ENCODE assay signal across 14 cellular contexts in the genomic region with DNA sequence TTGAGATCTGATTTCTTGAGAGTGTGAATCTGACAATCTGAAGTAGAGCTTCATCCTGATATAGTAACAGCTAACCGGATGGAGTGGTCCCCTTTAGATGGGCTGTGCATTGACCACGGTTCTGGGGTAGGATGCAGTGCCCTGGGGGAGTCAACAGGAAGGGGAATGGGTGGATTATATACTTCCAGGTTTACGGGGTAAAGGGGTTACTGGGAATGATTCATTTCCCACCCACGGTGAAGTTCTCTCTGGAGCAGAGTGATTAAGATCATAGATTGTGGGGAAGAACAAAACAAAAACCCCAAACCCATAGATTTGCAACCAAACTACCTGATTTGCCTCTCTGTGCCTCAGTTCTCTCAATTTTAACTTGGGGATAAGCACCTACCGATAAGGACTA. TPM values are rescaled to one million over a fixed set of nuclear protein-coding genes. Genes with fewer than 3 reads are reported as not detected.
A peak's percentile ranks its signal among the peaks of the same experiment; 100 is the strongest.
DNase-seq lines count a peak whose midpoint lies in the region; ATAC-seq and TF ChIP-seq lines count a peak whose summit lies in the region.
"Had no signal": no experiment of that assay in that cellular context is flagged by ENCODE, and none has a peak within 500 bp of the region (broad histone marks: within the 10 kb centered on the region; RNA-seq: fewer than 3 reads in every experiment).

No MANE protein-coding gene starts in this region.

- H3K4me3 ChIP-seq in fibroblast of mammary gland (ENCODE audit: control insufficient read depth, low read depth, low read length) = no peak overlapping the region

- H3K4me1 Mint-ChIP-seq in stimulated activated naive CD8-positive, alpha-beta T cell treated with anti-CD3 and anti-CD28 coated beads, Interleukin-15, Interleukin-2, amounts not matched to agents 100 ng/mL and 50 ng/mL, for 24 hours (ENCODE audit: low read depth) = peaks cover 45% of the 10 kb centered on the region
- H3K4me1 Mint-ChIP-seq in activated CD4-positive, alpha-beta memory T cell treated with anti-CD3 and anti-CD28 coated beads for 36 hours (ENCODE audit: low read depth) = peaks cover 33% of the 10 kb centered on the region
- peaks cover 11% of the 10 kb centered on the region for H3K4me1 Mint-ChIP-seq in type B pancreatic cell (ENCODE audit: unreplicated experiment)

- peak overlapping the region; percentile 63 for H3K27ac Mint-ChIP-seq in stimulated activated naive CD8-positive, alpha-beta T cell treated with anti-CD3 and anti-CD28 coated beads, Interleukin-15, Interleukin-2, amounts not matched to agents 100 ng/mL and 50 ng/mL, for 24 hours
- peak overlapping the region; percentile 57 for H3K27ac Mint-ChIP-seq in activated CD4-positive, alpha-beta memory T cell treated with anti-CD3 and anti-CD28 coated beads for 36 hours
- peak overlapping the region; percentile 58 for H3K27ac Mint-ChIP-seq in type B pancreatic cell

- in situ Hi-C loops in ACHN (cut with HindIII; ENCODE audit: low pct_ligation_motif_present, low pct_unique_long_range_greater_than_20kb, low sequenced_read_pairs) = no loop called here

- POLR2A ChIA-PET in activated CD4-positive, alpha-beta memory T cell treated with anti-CD3 and anti-CD28 coated beads for 36 hours (lab: Charles Lee) = no interaction called here

- peaks cover 38% of the 10 kb centered on the region for H3K36me3 Mint-ChIP-seq in stimulated activated naive CD8-positive, alpha-beta T cell treated with anti-CD3 and anti-CD28 coated beads, Interleukin-15, Interleukin-2, amounts not matched to agents 100 ng/mL and 50 ng/mL, for 24 hours (ENCODE audit: low read depth)
- H3K36me3 Mint-ChIP-seq in activated CD4-positive, alpha-beta memory T cell treated with anti-CD3 and anti-CD28 coated beads for 36 hours = peaks cover 33% of the 10 kb centered on the region
- peaks cover 15% of the 10 kb centered on the region for H3K36me3 Mint-ChIP-seq in type B pancreatic cell

- H3K4me3 Mint-ChIP-seq in stimulated activated naive CD8-positive, alpha-beta T cell treated with anti-CD3 and anti-CD28 coated beads, Interleukin-15, Interleukin-2, amounts not matched to agents 100 ng/mL and 50 ng/mL, for 24 hours = peak overlapping the region; percentile 73
- peak overlapping the region; percentile 52 for H3K4me3 Mint-ChIP-seq in activated CD4-positive, alpha-beta memory T cell treated with anti-CD3 and anti-CD28 coated beads for 36 hours
- H3K4me3 Mint-ChIP-seq in type B pancreatic cell = peak overlapping the region; percentile 84

- CTCF ChIA-PET in activated CD4-positive, alpha-beta memory T cell treated with anti-CD3 and anti-CD28 coated beads for 36 hours (lab: Charles Lee) = interaction anchor here (1.1 kb wide), 1 partner anchor 9 kb away, joined by 3 read pairs; no protein-coding TSS in a partner anchor

- H3K27me3 Mint-ChIP-seq in stimulated activated naive CD8-positive, alpha-beta T cell treated with anti-CD3 and anti-CD28 coated beads, Interleukin-15, Interleukin-2, amounts not matched to agents 100 ng/mL and 50 ng/mL, for 24 hours = no peaks in the 10 kb centered on the region
- no peaks in the 10 kb centered on the region for H3K27me3 Mint-ChIP-seq in activated CD4-positive, alpha-beta memory T cell treated with anti-CD3 and anti-CD28 coated beads for 36 hours
- H3K27me3 Mint-ChIP-seq in type B pancreatic cell = no peaks in the 10 kb centered on the region

- no peak for ATAC-seq in stimulated activated naive CD8-positive, alpha-beta T cell treated with anti-CD3 and anti-CD28 coated beads, Interleukin-15, Interleukin-2, amounts not matched to agents 100 U/mL and 50 U/mL, for 24 hours
- no peak for ATAC-seq in GM19452 (IDR thresholded peaks at IDR 0.05; ENCODE audit: unreplicated experiment)
- no peak for ATAC-seq in HG02852 (IDR thresholded peaks at IDR 0.05; ENCODE audit: unreplicated experiment)

- no peaks in the 10 kb centered on the region for H3K9me3 Mint-ChIP-seq in stimulated activated naive CD8-positive, alpha-beta T cell treated with anti-CD3 and anti-CD28 coated beads, Interleukin-15, Interleukin-2, amounts not matched to agents 100 ng/mL and 50 ng/mL, for 24 hours
- H3K9me3 Mint-ChIP-seq in activated CD4-positive, alpha-beta memory T cell treated with anti-CD3 and anti-CD28 coated beads for 36 hours = no peaks in the 10 kb centered on the region
- no peaks in the 10 kb centered on the region for H3K9me3 Mint-ChIP-seq in type B pancreatic cell

- intact Hi-C loops in activated CD4-positive, alpha-beta memory T cell treated with anti-CD3 and anti-CD28 coated beads for 36 hours (cut with micrococcal nuclease) = loop anchor here (10.0 kb wide), 1 partner anchor 84 kb away; the partner anchor contains the start of gene DDX41

- TF ChIP-seq CTCF in fibroblast of mammary gland (conservative IDR thresholded peaks at IDR 0.05; ENCODE audit: control insufficient read depth, insufficient read depth, low read depth, low read length) (no peak), type B pancreatic cell (conservative IDR thresholded peaks at IDR 0.05) (no peak)

- no peak for DNase-seq in stimulated activated naive CD8-positive, alpha-beta T cell treated with anti-CD3 and anti-CD28 coated beads, Interleukin-15, Interleukin-2, amounts not matched to agents 100 U/mL and 50 U/mL, for 24 hours
- DNase-seq in activated CD4-positive, alpha-beta memory T cell treated with anti-CD3 and anti-CD28 coated beads for 36 hours = no peak
- DNase-seq in fibroblast of mammary gland (ENCODE audit: low read depth) (peak; percentile 54), type B pancreatic cell (ENCODE audit: extremely low spot score, unreplicated experiment) (no peak), ACHN (no peak)
- DNase-seq: hypothalamus; Kasumi-1; lower lobe of right lung; NCI-H2107; posterior cingulate gyrus; stimulated activated CD4-positive, alpha-beta T cell treated with anti-CD3 and anti-CD28 coated beads, Interleukin-2, amount 100 ng/mL, for 48 hours had no signal

RNA-seq across cellular contexts. Expression of gene B4GALT7, which starts 1.5 kb away (rescaled TPM):
- 10 to 100 TPM; 15.4 to 16.2 TPM for total RNA-seq in activated CD4-positive, alpha-beta memory T cell treated with anti-CD3 and anti-CD28 coated beads for 36 hours
- total RNA-seq in type B pancreatic cell (ENCODE audit: low replicate concordance) = 30.9 and 31.0 TPM in 2 replicates

RNA-seq across cellular contexts. Expression of gene TMED9, which starts 6.5 kb away (rescaled TPM):
- total RNA-seq in activated CD4-positive, alpha-beta memory T cell treated with anti-CD3 and anti-CD28 coated beads for 36 hours = 100 to 1,000 TPM; 135 to 144 TPM
- total RNA-seq in type B pancreatic cell (ENCODE audit: low replicate concordance) = 161 and 225 TPM in 2 replicates

RNA-seq across cellular contexts. Expression of gene FAM193B, which starts 44.1 kb away (rescaled TPM):
- 10 to 100 TPM; 70.7 to 75.4 TPM for total RNA-seq in activated CD4-positive, alpha-beta memory T cell treated with anti-CD3 and anti-CD28 coated beads for 36 hours
- 83.1 and 103 TPM in 2 replicates for total RNA-seq in type B pancreatic cell (ENCODE audit: low replicate concordance)
